1 cellular context compared by ENCODE assay signal in the genomic region with DNA sequence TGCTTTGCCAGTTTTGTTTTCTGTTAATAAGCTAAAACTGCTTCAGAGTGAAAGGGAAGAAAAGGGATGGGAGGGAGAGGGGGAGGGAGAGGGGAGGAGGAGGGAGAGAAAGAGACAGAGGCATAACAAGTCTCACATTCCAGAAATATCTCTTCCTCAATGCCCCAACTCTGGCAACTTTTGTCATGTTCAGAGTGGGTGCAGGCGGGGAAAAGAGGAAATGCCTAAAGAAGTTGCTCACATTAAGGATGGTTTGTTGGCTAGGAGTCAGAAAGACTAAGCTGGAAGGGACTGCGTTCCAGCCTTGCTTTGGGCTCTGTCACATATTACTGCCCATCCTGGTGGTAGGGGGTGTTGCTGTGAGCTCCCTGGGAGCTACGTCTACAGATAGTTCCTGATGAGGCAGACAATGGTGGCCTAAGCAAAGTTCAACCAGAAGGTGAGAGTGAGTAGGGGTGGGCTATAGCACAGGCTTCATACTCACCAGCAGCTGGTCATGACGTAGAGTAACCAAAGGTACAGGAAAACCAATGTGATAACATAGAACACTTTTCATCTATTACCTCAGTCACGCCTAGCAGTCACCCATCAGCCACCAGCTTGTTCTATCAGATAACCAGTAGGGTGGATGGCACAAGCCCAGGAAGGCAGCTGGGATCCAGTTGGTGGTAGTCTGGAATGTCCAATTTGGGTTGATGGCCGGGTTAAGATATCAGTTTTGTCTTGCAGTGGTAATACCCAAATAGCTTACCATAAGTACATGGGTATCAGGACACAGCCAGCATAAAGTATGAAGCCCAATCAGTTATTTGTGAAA.
TF ChIP-seq lines count a peak whose summit lies in the region.

No MANE protein-coding gene starts in this region.

TF ChIP-seq in HepG2, 621 proteins besides CTCF, POLR2A, EP300 and RAD21:
- TF ChIP-seq ZNF777 (CRISPR knock-in tag; IDR thresholded peaks at IDR 0.05) (no peak), HNRNPK (IDR thresholded peaks at IDR 0.05; ENCODE audit: low read depth, low read length, poor library complexity, severe bottlenecking) (peak; percentile 72)
TF ChIP-seq in HepG2: peak in this region for 1.
